ENCODE assay signal across 19 cellular contexts in the genomic region with DNA sequence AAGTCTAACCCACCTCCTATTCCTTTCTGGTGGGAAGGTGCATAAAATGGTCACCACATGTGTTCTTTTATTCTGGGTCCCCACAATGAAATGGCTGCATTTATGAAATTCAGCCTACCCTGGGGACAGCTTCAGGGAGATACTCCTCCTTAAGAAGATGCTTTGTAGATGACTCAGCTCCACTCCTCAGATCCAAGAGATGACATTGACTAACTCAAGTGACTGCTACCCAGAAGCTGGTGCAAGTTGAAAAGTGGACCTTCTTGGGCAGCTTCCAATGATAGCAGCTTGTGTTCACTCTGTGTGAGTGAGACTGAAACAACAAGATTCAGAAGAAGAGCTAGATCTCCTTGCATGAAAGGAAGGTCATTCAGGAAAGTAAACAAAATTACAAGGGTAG.
"Had no signal": no experiment of that assay in that cellular context is flagged by ENCODE, and none has a peak within 500 bp of the region (broad histone marks: within the 10 kb centered on the region; RNA-seq: fewer than 3 reads in every experiment).

No MANE protein-coding gene starts in this region.

- H3K9me3 Mint-ChIP-seq: activated CD4-positive, alpha-beta T cell treated with anti-CD3 and anti-CD28 coated beads, Interleukin-2, amount 10 ng/mL, durations not matched to agents 24 days and 14 days; activated CD8-positive, alpha-beta T cell treated with anti-CD3 and anti-CD28 coated beads for 36 hours; activated naive CD4-positive, alpha-beta T cell treated with anti-CD3 and anti-CD28 coated beads, Interleukin-2, amount 10 ng/mL, durations not matched to agents 7 days and 5 days; activated naive CD8-positive, alpha-beta T cell treated with anti-CD3 and anti-CD28 coated beads, Interleukin-2, amount 50 U/mL, for 24 hours had no signal

- H3K27me3 Mint-ChIP-seq: activated CD4-positive, alpha-beta T cell treated with anti-CD3 and anti-CD28 coated beads, Interleukin-2, amount 10 ng/mL, durations not matched to agents 24 days and 14 days; activated CD8-positive, alpha-beta T cell treated with anti-CD3 and anti-CD28 coated beads for 36 hours; activated naive CD4-positive, alpha-beta T cell treated with anti-CD3 and anti-CD28 coated beads, Interleukin-2, amount 10 ng/mL, durations not matched to agents 7 days and 5 days; activated naive CD8-positive, alpha-beta T cell treated with anti-CD3 and anti-CD28 coated beads, Interleukin-2, amount 50 U/mL, for 24 hours; progenitor cell of endocrine pancreas had no signal

- H3K4me3 Mint-ChIP-seq: activated CD4-positive, alpha-beta T cell treated with anti-CD3 and anti-CD28 coated beads, Interleukin-2, amount 10 ng/mL, durations not matched to agents 24 days and 14 days; activated CD8-positive, alpha-beta T cell treated with anti-CD3 and anti-CD28 coated beads for 36 hours; activated naive CD4-positive, alpha-beta T cell treated with anti-CD3 and anti-CD28 coated beads, Interleukin-2, amount 10 ng/mL, durations not matched to agents 7 days and 5 days; activated naive CD8-positive, alpha-beta T cell treated with anti-CD3 and anti-CD28 coated beads, Interleukin-2, amount 50 U/mL, for 24 hours had no signal

- H3K4me1 Mint-ChIP-seq: activated CD4-positive, alpha-beta T cell treated with anti-CD3 and anti-CD28 coated beads, Interleukin-2, amount 10 ng/mL, durations not matched to agents 24 days and 14 days; activated naive CD4-positive, alpha-beta T cell treated with anti-CD3 and anti-CD28 coated beads, Interleukin-2, amount 10 ng/mL, durations not matched to agents 7 days and 5 days; activated naive CD8-positive, alpha-beta T cell treated with anti-CD3 and anti-CD28 coated beads, Interleukin-2, amount 50 U/mL, for 24 hours had no signal

- H3K27ac Mint-ChIP-seq: activated CD4-positive, alpha-beta T cell treated with anti-CD3 and anti-CD28 coated beads, Interleukin-2, amount 10 ng/mL, durations not matched to agents 24 days and 14 days; activated CD8-positive, alpha-beta T cell treated with anti-CD3 and anti-CD28 coated beads for 36 hours; activated naive CD4-positive, alpha-beta T cell treated with anti-CD3 and anti-CD28 coated beads, Interleukin-2, amount 10 ng/mL, durations not matched to agents 7 days and 5 days; activated naive CD8-positive, alpha-beta T cell treated with anti-CD3 and anti-CD28 coated beads, Interleukin-2, amount 50 U/mL, for 24 hours; activated T-helper 2 cell treated with anti-CD3 and anti-CD28 coated beads, Interferon-gamma antibody, Interleukin-2, Interleukin-4, amounts not matched to agents 10 μg/mL and 5 μg/mL and 100 μg/mL, durations not matched to agents 14 hours and 24 hours and 36 hours; progenitor cell of endocrine pancreas had no signal

- DNase-seq: activated CD4-positive, alpha-beta T cell treated with anti-CD3 and anti-CD28 coated beads, Interleukin-2, amount 10 ng/mL, durations not matched to agents 24 days and 14 days; activated CD8-positive, alpha-beta T cell treated with anti-CD3 and anti-CD28 coated beads for 36 hours; activated naive CD4-positive, alpha-beta T cell treated with anti-CD3 and anti-CD28 coated beads, Interleukin-2, amount 10 ng/mL, durations not matched to agents 7 days and 5 days; activated naive CD8-positive, alpha-beta T cell treated with anti-CD3 and anti-CD28 coated beads, Interleukin-2, amount 50 U/mL, for 24 hours; activated T-cell treated with anti-CD3 and anti-CD28 coated beads, Interleukin-2, amount 50 U/mL, for 1 hour; brain microvascular endothelial cell; central memory CD4-positive, alpha-beta T cell; dorsolateral prefrontal cortex; foreskin melanocyte; head of caudate nucleus; left lung; midbrain; occipital lobe; small intestine; stimulated activated CD4-positive, alpha-beta T cell treated with anti-CD3 and anti-CD28 coated beads, Interleukin-4, amount 100 ng/mL, for 1 hour; stomach had no signal

- ATAC-seq: activated CD8-positive, alpha-beta T cell treated with anti-CD3 and anti-CD28 coated beads for 36 hours; activated naive CD8-positive, alpha-beta T cell treated with anti-CD3 and anti-CD28 coated beads, Interleukin-2, amount 50 U/mL, for 24 hours; left lung had no signal

- H3K4me3 ChIP-seq: dorsolateral prefrontal cortex, left lung, stomach, vagina had no signal

- H3K36me3 Mint-ChIP-seq: activated naive CD4-positive, alpha-beta T cell treated with anti-CD3 and anti-CD28 coated beads, Interleukin-2, amount 10 ng/mL, durations not matched to agents 7 days and 5 days had no signal
